Comparison of ENCODE assay signal across 6 cellular contexts in the genomic region with DNA sequence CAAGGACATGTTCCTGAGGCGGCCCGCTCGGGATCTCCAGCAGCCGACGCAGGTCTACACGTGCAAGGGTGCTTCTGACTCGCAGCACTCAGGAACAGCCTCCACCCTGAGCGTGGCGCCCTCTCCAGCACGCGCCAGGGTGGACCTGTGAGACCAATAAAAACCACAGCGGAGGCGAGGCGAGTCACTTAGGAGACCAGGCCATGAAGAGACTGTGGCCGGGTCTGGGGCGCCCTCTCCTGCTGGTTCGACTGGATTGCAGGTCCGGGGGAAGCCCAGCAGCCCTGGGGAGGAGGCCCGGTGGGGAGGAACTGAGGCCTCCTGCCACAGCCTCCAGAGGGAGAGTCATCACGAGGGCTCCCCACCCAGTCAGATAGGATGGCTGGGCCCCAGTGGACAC. TPM values are rescaled to one million over a fixed set of nuclear protein-coding genes. Genes with fewer than 3 reads are reported as not detected.
DNase-seq lines count a peak whose midpoint lies in the region; ATAC-seq lines count a peak whose summit lies in the region.
"Not testable (repeated sequence)": the region's sequence is repeated elsewhere in the genome, so short reads cannot be mapped to it uniquely, and the experiment has no call there.

No MANE protein-coding gene starts in this region.

- intact Hi-C loops in right cardiac atrium (cut with DNase I), result not testable (repeated sequence)

- ATAC-seq in GM18861 (IDR thresholded peaks at IDR 0.05; ENCODE audit: unreplicated experiment), result peak; percentile 26
- peak; percentile 27 for ATAC-seq in GM21737 (IDR thresholded peaks at IDR 0.05; ENCODE audit: unreplicated experiment)
- ATAC-seq in HG03460 (IDR thresholded peaks at IDR 0.05; ENCODE audit: unreplicated experiment), result peak; percentile 23
- ATAC-seq in activated naive CD4-positive, alpha-beta T cell treated with anti-CD3 and anti-CD28 coated beads, Interleukin-2, amount 50 U/mL, for 72 hours, result peak; percentile 47
- peak; percentile 6 to 13 for ATAC-seq in right cardiac atrium
- ATAC-seq in stimulated activated naive CD8-positive, alpha-beta T cell treated with anti-CD3 and anti-CD28 coated beads, Interleukin-15, Interleukin-2, amounts not matched to agents 100 U/mL and 50 U/mL, for 24 hours, result peak; percentile 41

- not testable (repeated sequence) for H3K9me3 ChIP-seq in right cardiac atrium (ENCODE audit: control insufficient read depth, low read length)

- not testable (repeated sequence) for H3K27ac Mint-ChIP-seq in activated naive CD4-positive, alpha-beta T cell treated with anti-CD3 and anti-CD28 coated beads, Interleukin-2, amount 50 U/mL, for 72 hours

- H3K9me3 Mint-ChIP-seq in activated naive CD4-positive, alpha-beta T cell treated with anti-CD3 and anti-CD28 coated beads, Interleukin-2, amount 50 U/mL, for 72 hours, result not testable (repeated sequence)

- DNase-seq in activated naive CD4-positive, alpha-beta T cell treated with anti-CD3 and anti-CD28 coated beads, Interleukin-2, amount 50 U/mL, for 72 hours (ENCODE audit: low spot score in 2 of 2); right cardiac atrium; stimulated activated naive CD8-positive, alpha-beta T cell treated with anti-CD3 and anti-CD28 coated beads, Interleukin-15, Interleukin-2, amounts not matched to agents 100 U/mL and 50 U/mL, for 24 hours: not testable (repeated sequence)

- not testable (repeated sequence) for H3K27me3 ChIP-seq in right cardiac atrium (ENCODE audit: control insufficient read depth, insufficient read depth)

- H3K27ac ChIP-seq in right cardiac atrium (ENCODE audit: low read length), result not testable (repeated sequence)

- H3K4me3 ChIP-seq in right cardiac atrium (ENCODE audit: low read length), result not testable (repeated sequence)

- not testable (repeated sequence) for H3K36me3 Mint-ChIP-seq in activated naive CD4-positive, alpha-beta T cell treated with anti-CD3 and anti-CD28 coated beads, Interleukin-2, amount 50 U/mL, for 72 hours

- not testable (repeated sequence) for H3K4me1 ChIP-seq in right cardiac atrium (ENCODE audit: control insufficient read depth, insufficient read depth, low read length)

- no CpG with 5 or more reads among the region's 20 CpGs for WGBS in right cardiac atrium

RNA-seq across cellular contexts. Expression of a gene that starts 9.0 kb away (rescaled TPM):
- total RNA-seq in activated naive CD4-positive, alpha-beta T cell treated with anti-CD3 and anti-CD28 coated beads, Interleukin-2, amount 50 U/mL, for 72 hours, result 10 to 100 TPM; 79.3 to 83.0 TPM
- 10 to 100 TPM; 58.5 to 72.9 (median 60.0) TPM for total RNA-seq in right cardiac atrium
- polyA plus RNA-seq in right cardiac atrium, result 86.1 TPM

RNA-seq across cellular contexts. Expression of a gene that starts 10.1 kb away (rescaled TPM):
- 1,000 to 10,000 TPM; 1,357 to 2,520 TPM for total RNA-seq in activated naive CD4-positive, alpha-beta T cell treated with anti-CD3 and anti-CD28 coated beads, Interleukin-2, amount 50 U/mL, for 72 hours
- 1,000 to 10,000 TPM; 2,034 to 2,544 (median 2,211) TPM for total RNA-seq in right cardiac atrium
- polyA plus RNA-seq in right cardiac atrium, result 2,857 TPM

RNA-seq across cellular contexts. Expression of a gene that starts 13.7 kb away (rescaled TPM):
- total RNA-seq in activated naive CD4-positive, alpha-beta T cell treated with anti-CD3 and anti-CD28 coated beads, Interleukin-2, amount 50 U/mL, for 72 hours, result 100 to 1,000 TPM; 690 to 932 TPM
- total RNA-seq in right cardiac atrium, result 100 to 1,000 TPM; 262 to 363 (median 298) TPM
- 271 TPM for polyA plus RNA-seq in right cardiac atrium

RNA-seq across cellular contexts. Expression of a gene that starts 21.0 kb away (rescaled TPM):
- total RNA-seq in activated naive CD4-positive, alpha-beta T cell treated with anti-CD3 and anti-CD28 coated beads, Interleukin-2, amount 50 U/mL, for 72 hours, result 10 to 100 TPM; 14.7 to 20.6 TPM
- 10 to 100 TPM; 47.3 to 52.6 (median 51.2) TPM for total RNA-seq in right cardiac atrium
- polyA plus RNA-seq in right cardiac atrium, result 60.5 TPM

RNA-seq across cellular contexts. Expression of a gene that starts 23.2 kb away (rescaled TPM):
- total RNA-seq in activated naive CD4-positive, alpha-beta T cell treated with anti-CD3 and anti-CD28 coated beads, Interleukin-2, amount 50 U/mL, for 72 hours, result 10 to 100 TPM; 24.7 to 62.4 TPM
- total RNA-seq in right cardiac atrium, result 10 to 100 TPM; 38.0 to 45.0 (median 39.0) TPM
- 43.9 TPM for polyA plus RNA-seq in right cardiac atrium
